34 cellular contexts compared by ENCODE assay signal in the genomic region with DNA sequence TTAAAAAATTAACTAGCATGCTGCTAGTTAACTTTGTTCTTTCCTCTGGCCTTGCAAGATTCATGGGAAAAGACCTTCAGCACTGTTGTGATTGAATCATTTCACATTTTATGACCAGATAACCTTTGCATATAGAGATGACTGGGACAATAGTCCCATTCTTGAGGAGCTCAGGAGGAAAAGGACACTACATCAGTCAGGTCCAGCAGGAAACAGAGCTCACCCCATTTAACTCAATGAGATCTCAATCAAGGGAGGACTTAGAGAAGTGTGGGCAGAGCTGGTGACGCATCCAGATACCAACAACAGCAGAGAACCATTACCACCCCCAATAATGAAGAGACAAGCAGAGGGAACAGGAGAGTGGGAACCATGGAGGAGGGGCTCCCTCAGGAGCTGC.
"Had no signal": no experiment of that assay in that cellular context is flagged by ENCODE, and none has a peak within 500 bp of the region (broad histone marks: within the 10 kb centered on the region; RNA-seq: fewer than 3 reads in every experiment).

No MANE protein-coding gene starts in this region.

- ATAC-seq: activated CD4-positive, alpha-beta T cell treated with anti-CD3 and anti-CD28 coated beads for 36 hours; activated CD8-positive, alpha-beta memory T cell treated with anti-CD3 and anti-CD28 coated beads, Interleukin-2, amount 10 ng/mL, durations not matched to agents 7 days and 5 days; activated CD8-positive, alpha-beta T cell treated with anti-CD3 and anti-CD28 coated beads, Interleukin-2, amount 10 ng/mL, durations not matched to agents 7 days and 5 days; activated naive CD8-positive, alpha-beta T cell treated with anti-CD3 and anti-CD28 coated beads, Interleukin-2, amount 50 U/mL, for 24 hours; body of pancreas; effector memory CD8-positive, alpha-beta T cell; foreskin keratinocyte; gastrocnemius medialis had no signal

- DNase-seq: activated CD4-positive, alpha-beta memory T cell treated with anti-CD3 and anti-CD28 coated beads for 36 hours; activated CD4-positive, alpha-beta T cell treated with anti-CD3 and anti-CD28 coated beads for 36 hours; activated CD4-positive, alpha-beta T cell treated with anti-CD3 and anti-CD28 coated beads, Interleukin-2, amount 10 ng/mL, durations not matched to agents 24 days and 14 days; activated CD4-positive, CD25-positive, alpha-beta regulatory T cell; activated CD4-positive, CD25-positive, alpha-beta regulatory T cell treated with anti-CD3 and anti-CD28 coated beads, Interleukin-2, amount 50 U/mL, for 72 hours; activated CD8-positive, alpha-beta memory T cell treated with anti-CD3 and anti-CD28 coated beads, Interleukin-2, amount 10 ng/mL, durations not matched to agents 7 days and 5 days; activated CD8-positive, alpha-beta memory T cell treated with anti-CD3 and anti-CD28 coated beads, Interleukin-2, amount 50 U/mL, for 4 hours; activated CD8-positive, alpha-beta T cell treated with anti-CD3 and anti-CD28 coated beads, Interleukin-2, amount 10 ng/mL, durations not matched to agents 7 days and 5 days; activated effector memory CD4-positive, alpha-beta T cell treated with anti-CD3 and anti-CD28 coated beads, Interleukin-2, amount 50 U/mL, for 16 hours; activated naive CD4-positive, alpha-beta T cell treated with anti-CD3 and anti-CD28 coated beads for 36 hours; activated naive CD8-positive, alpha-beta T cell treated with anti-CD3 and anti-CD28 coated beads for 36 hours; activated naive CD8-positive, alpha-beta T cell treated with anti-CD3 and anti-CD28 coated beads, Interleukin-2, amount 50 U/mL, for 24 hours; activated T-cell treated with anti-CD3 and anti-CD28 coated beads, Interleukin-2, amount 50 U/mL, for 1 hour; activated T-cell treated with anti-CD3 and anti-CD28 coated beads, Interleukin-2, amount 50 U/mL, for 48 hours; adrenal gland; amygdala; aorta; body of pancreas; caudate nucleus; cortex of kidney; dermis blood vessel endothelial cell; effector CD4-positive, alpha-beta T cell; effector memory CD8-positive, alpha-beta T cell; erythroblast; foreskin keratinocyte; gastrocnemius medialis; glutamatergic neuron; heart left ventricle; T1000 had no signal

- H3K27ac ChIP-seq: adrenal gland, body of pancreas, esophagus muscularis mucosa, foreskin keratinocyte, gastrocnemius medialis, heart left ventricle had no signal

- H3K36me3 Mint-ChIP-seq: activated CD4-positive, alpha-beta memory T cell treated with anti-CD3 and anti-CD28 coated beads for 36 hours; activated CD8-positive, alpha-beta memory T cell treated with anti-CD3 and anti-CD28 coated beads, Interleukin-2, amount 10 ng/mL, durations not matched to agents 7 days and 5 days; activated naive CD4-positive, alpha-beta T cell treated with anti-CD3 and anti-CD28 coated beads, Interleukin-2, amount 50 U/mL, for 24 hours; activated naive CD8-positive, alpha-beta T cell treated with anti-CD3 and anti-CD28 coated beads for 36 hours had no signal

- H3K27me3 ChIP-seq: adrenal gland, body of pancreas, esophagus muscularis mucosa, gastrocnemius medialis, heart left ventricle had no signal

- H3K9me3 Mint-ChIP-seq: activated CD4-positive, alpha-beta memory T cell treated with anti-CD3 and anti-CD28 coated beads for 36 hours; activated CD4-positive, alpha-beta T cell treated with anti-CD3 and anti-CD28 coated beads, Interleukin-2, amount 10 ng/mL, durations not matched to agents 24 days and 14 days; activated naive CD4-positive, alpha-beta T cell treated with anti-CD3 and anti-CD28 coated beads for 36 hours; activated naive CD4-positive, alpha-beta T cell treated with anti-CD3 and anti-CD28 coated beads, Interleukin-2, amount 50 U/mL, for 24 hours; activated naive CD8-positive, alpha-beta T cell treated with anti-CD3 and anti-CD28 coated beads for 36 hours; activated naive CD8-positive, alpha-beta T cell treated with anti-CD3 and anti-CD28 coated beads, Interleukin-2, amount 50 U/mL, for 24 hours; activated T-helper 1 cell treated with anti-CD3 and anti-CD28 coated beads, Interleukin-12 subunit alpha, Interleukin-12 subunit beta, Interleukin-2, Interleukin-4 antibody, amounts not matched to agents 30 ng/mL and 10 ng/mL and 1 ng/mL, durations not matched to agents 14 hours and 24 hours and 36 hours; activated T-helper 2 cell treated with anti-CD3 and anti-CD28 coated beads, Interferon-gamma antibody, Interleukin-2, Interleukin-4, amounts not matched to agents 10 μg/mL and 5 μg/mL and 100 μg/mL, durations not matched to agents 14 hours and 24 hours and 36 hours; effector memory CD8-positive, alpha-beta T cell; T-helper 2 cell treated with Interferon-gamma antibody and Interleukin-4, amounts not matched to agents 5 μg/mL and 100 μg/mL, for 36 hours had no signal

- H3K4me1 Mint-ChIP-seq: activated CD4-positive, alpha-beta T cell treated with anti-CD3 and anti-CD28 coated beads for 36 hours; activated CD4-positive, alpha-beta T cell treated with anti-CD3 and anti-CD28 coated beads, Interleukin-2, amount 10 ng/mL, durations not matched to agents 24 days and 14 days; activated CD8-positive, alpha-beta memory T cell treated with anti-CD3 and anti-CD28 coated beads, Interleukin-2, amount 10 ng/mL, durations not matched to agents 7 days and 5 days; activated naive CD4-positive, alpha-beta T cell treated with anti-CD3 and anti-CD28 coated beads, Interleukin-2, amount 50 U/mL, for 24 hours; activated naive CD8-positive, alpha-beta T cell treated with anti-CD3 and anti-CD28 coated beads for 36 hours; activated naive CD8-positive, alpha-beta T cell treated with anti-CD3 and anti-CD28 coated beads, Interleukin-2, amount 50 U/mL, for 24 hours had no signal

- H3K9me3 ChIP-seq: adrenal gland, body of pancreas, esophagus muscularis mucosa, gastrocnemius medialis, heart left ventricle had no signal

- H3K27ac Mint-ChIP-seq: activated CD4-positive, alpha-beta memory T cell treated with anti-CD3 and anti-CD28 coated beads for 36 hours; activated CD4-positive, alpha-beta T cell treated with anti-CD3 and anti-CD28 coated beads for 36 hours; activated CD4-positive, alpha-beta T cell treated with anti-CD3 and anti-CD28 coated beads, Interleukin-2, amount 10 ng/mL, durations not matched to agents 24 days and 14 days; activated CD8-positive, alpha-beta memory T cell treated with anti-CD3 and anti-CD28 coated beads, Interleukin-2, amount 10 ng/mL, durations not matched to agents 7 days and 5 days; activated CD8-positive, alpha-beta T cell treated with anti-CD3 and anti-CD28 coated beads, Interleukin-2, amount 10 ng/mL, durations not matched to agents 7 days and 5 days; activated naive CD4-positive, alpha-beta T cell treated with anti-CD3 and anti-CD28 coated beads for 36 hours; activated naive CD4-positive, alpha-beta T cell treated with anti-CD3 and anti-CD28 coated beads, Interleukin-2, amount 50 U/mL, for 24 hours; activated naive CD8-positive, alpha-beta T cell treated with anti-CD3 and anti-CD28 coated beads for 36 hours; activated naive CD8-positive, alpha-beta T cell treated with anti-CD3 and anti-CD28 coated beads, Interleukin-2, amount 50 U/mL, for 24 hours; activated T-helper 1 cell treated with anti-CD3 and anti-CD28 coated beads, Interleukin-12 subunit alpha, Interleukin-12 subunit beta, Interleukin-2, Interleukin-4 antibody, amounts not matched to agents 30 ng/mL and 10 ng/mL and 1 ng/mL, durations not matched to agents 14 hours and 24 hours and 36 hours; activated T-helper 2 cell treated with anti-CD3 and anti-CD28 coated beads, Interferon-gamma antibody, Interleukin-2, Interleukin-4, amounts not matched to agents 10 μg/mL and 5 μg/mL and 100 μg/mL, durations not matched to agents 14 hours and 24 hours and 36 hours; effector memory CD8-positive, alpha-beta T cell; T-helper 2 cell treated with Interferon-gamma antibody and Interleukin-4, amounts not matched to agents 5 μg/mL and 100 μg/mL, for 36 hours had no signal

- H3K4me3 ChIP-seq: adrenal gland, body of pancreas, esophagus muscularis mucosa, gastrocnemius medialis, heart left ventricle had no signal

- H3K36me3 ChIP-seq: adrenal gland, esophagus muscularis mucosa, gastrocnemius medialis, heart left ventricle had no signal

- H3K4me3 Mint-ChIP-seq: activated CD4-positive, alpha-beta memory T cell treated with anti-CD3 and anti-CD28 coated beads for 36 hours; activated CD4-positive, alpha-beta T cell treated with anti-CD3 and anti-CD28 coated beads for 36 hours; activated CD4-positive, alpha-beta T cell treated with anti-CD3 and anti-CD28 coated beads, Interleukin-2, amount 10 ng/mL, durations not matched to agents 24 days and 14 days; activated CD8-positive, alpha-beta memory T cell treated with anti-CD3 and anti-CD28 coated beads, Interleukin-2, amount 10 ng/mL, durations not matched to agents 7 days and 5 days; activated CD8-positive, alpha-beta T cell treated with anti-CD3 and anti-CD28 coated beads, Interleukin-2, amount 10 ng/mL, durations not matched to agents 7 days and 5 days; activated naive CD4-positive, alpha-beta T cell treated with anti-CD3 and anti-CD28 coated beads for 36 hours; activated naive CD4-positive, alpha-beta T cell treated with anti-CD3 and anti-CD28 coated beads, Interleukin-2, amount 50 U/mL, for 24 hours; activated naive CD8-positive, alpha-beta T cell treated with anti-CD3 and anti-CD28 coated beads for 36 hours; activated naive CD8-positive, alpha-beta T cell treated with anti-CD3 and anti-CD28 coated beads, Interleukin-2, amount 50 U/mL, for 24 hours; activated T-helper 1 cell treated with anti-CD3 and anti-CD28 coated beads, Interleukin-12 subunit alpha, Interleukin-12 subunit beta, Interleukin-2, Interleukin-4 antibody, amounts not matched to agents 30 ng/mL and 10 ng/mL and 1 ng/mL, durations not matched to agents 14 hours and 24 hours and 36 hours; effector memory CD8-positive, alpha-beta T cell; T-helper 2 cell treated with Interferon-gamma antibody and Interleukin-4, amounts not matched to agents 5 μg/mL and 100 μg/mL, for 36 hours had no signal

- H3K4me1 ChIP-seq: esophagus muscularis mucosa, foreskin keratinocyte, gastrocnemius medialis had no signal
